Comparison of ENCODE assay signal across 1 cellular context in the genomic region with DNA sequence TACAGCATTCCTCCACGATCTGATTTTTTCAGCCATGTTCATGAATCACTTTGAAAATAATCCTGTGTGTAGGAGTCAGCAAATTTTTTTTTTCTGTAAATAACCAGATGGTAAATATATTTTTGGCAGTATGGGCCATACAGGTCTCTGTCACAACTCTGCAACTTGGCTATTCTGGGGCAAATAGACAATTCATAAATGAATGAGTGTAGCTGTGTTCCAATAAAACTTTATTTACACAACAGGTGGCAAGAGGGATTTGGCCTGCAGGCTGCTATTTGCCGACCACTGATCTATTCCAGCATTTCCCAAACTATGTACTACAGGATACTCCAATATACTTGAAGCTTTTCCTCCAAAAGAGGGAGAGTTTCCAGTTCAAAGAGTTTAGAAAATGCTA.
TF ChIP-seq lines count a peak whose summit lies in the region.

No MANE protein-coding gene starts in this region.

TF ChIP-seq in HepG2, 621 proteins besides CTCF, POLR2A, EP300 and RAD21:
- TF ChIP-seq ZBTB40 (IDR thresholded peaks at IDR 0.05) = no peak
- peak; percentile 48; the same call in 1 of the 2 replicates for TF ChIP-seq ZBTB40 (CRISPR knock-in tag; IDR thresholded peaks at IDR 0.05)
- TF ChIP-seq BCL6 (CRISPR knock-in tag; IDR thresholded peaks at IDR 0.05) = no peak
- no peak for TF ChIP-seq CC2D1A (CRISPR knock-in tag; IDR thresholded peaks at IDR 0.05)
TF ChIP-seq in HepG2: peak in this region for 1.
